ENCODE assay signal across 10 cellular contexts in the genomic region with DNA sequence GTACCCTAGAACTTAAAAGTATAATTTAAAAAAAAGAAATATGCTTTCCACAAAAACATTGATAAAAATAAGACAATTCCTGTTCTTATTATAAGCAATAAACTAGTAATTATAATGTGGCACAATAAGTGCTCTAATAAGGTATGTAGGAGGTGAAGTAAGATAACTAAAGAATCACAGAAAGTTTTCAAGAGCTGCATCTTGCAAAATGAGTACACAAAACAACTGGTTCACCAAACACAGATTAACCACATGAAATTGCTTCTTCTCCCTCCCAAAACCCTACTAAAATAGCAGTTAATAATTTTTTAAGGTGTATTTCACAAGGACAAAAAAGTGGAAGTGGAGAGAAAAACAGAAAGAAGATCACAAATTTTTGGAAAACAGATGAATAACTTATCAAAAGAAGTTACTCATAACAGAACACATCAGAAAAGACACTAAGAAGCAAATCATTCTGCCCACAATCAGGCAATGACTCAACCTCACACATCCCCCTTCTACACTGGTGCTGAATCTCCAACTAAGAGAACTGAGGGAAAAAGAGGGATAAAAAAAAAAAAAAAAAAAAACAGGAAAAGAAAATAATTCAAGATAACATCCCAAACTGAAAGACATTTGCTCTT.
DNase-seq lines count a peak whose midpoint lies in the region; ATAC-seq, FAIRE-seq and TF ChIP-seq lines count a peak whose summit lies in the region.
"Had no signal": no experiment of that assay in that cellular context is flagged by ENCODE, and none has a peak within 500 bp of the region (broad histone marks: within the 10 kb centered on the region; RNA-seq: fewer than 3 reads in every experiment).

No MANE protein-coding gene starts in this region.

- peak; percentile 79 for FAIRE-seq in RCC 7860 (lab: Jason Lieb, UNC)

- no peak overlapping the region for H3K4me3 ChIP-seq in tibial nerve

- ATAC-seq in GM18520 (IDR thresholded peaks at IDR 0.05; ENCODE audit: unreplicated experiment) (peak; percentile 68), HG02571 (IDR thresholded peaks at IDR 0.05; ENCODE audit: unreplicated experiment) (peak; percentile 70), memory B cell (ENCODE audit: low read depth) (no peak), HG02840 (IDR thresholded peaks at IDR 0.05; ENCODE audit: low FRiP score, unreplicated experiment) (no peak)

- DNase-seq in RCC 7860 (ENCODE audit: low spot score) (peak; percentile 26), memory B cell (ENCODE audit: low spot score in 2 of 2) (no peak), posterior vena cava (ENCODE audit: low spot score) (no peak), tibial nerve (ENCODE audit: low spot score in 2 of 2) (no peak)
- no peak for DNase-seq in stimulated activated CD4-positive, alpha-beta T cell treated with anti-CD3 and anti-CD28 coated beads, Interleukin-4, amount 100 ng/mL, for 1 hour
- DNase-seq: aorta had no signal

- no peaks in the 10 kb centered on the region for H3K27me3 Mint-ChIP-seq in memory B cell
- H3K27me3 Mint-ChIP-seq: IgD-negative memory B cell had no signal

- TF ChIP-seq EP300 in tibial nerve (IDR thresholded peaks at IDR 0.05), result no peak

- no peak for TF ChIP-seq POLR2A in tibial nerve (IDR thresholded peaks at IDR 0.05)

- H3K9me3 Mint-ChIP-seq in memory B cell, result no peaks in the 10 kb centered on the region
- H3K9me3 Mint-ChIP-seq: IgD-negative memory B cell had no signal

- no peaks in the 10 kb centered on the region for H3K9me3 ChIP-seq in tibial nerve

- H3K4me3 Mint-ChIP-seq in memory B cell, result no peak overlapping the region
- H3K4me3 Mint-ChIP-seq: IgD-negative memory B cell had no signal

- peaks cover 3% of the 10 kb centered on the region for H3K36me3 Mint-ChIP-seq in memory B cell
- H3K36me3 Mint-ChIP-seq: IgD-negative memory B cell had no signal

- peak overlapping the region; percentile 25 for H3K27ac Mint-ChIP-seq in memory B cell
- H3K27ac Mint-ChIP-seq: IgD-negative memory B cell had no signal

- H3K27ac ChIP-seq in tibial nerve, result no peak overlapping the region

- H3K36me3 ChIP-seq in tibial nerve, result no peaks in the 10 kb centered on the region

- peaks cover 11% of the 10 kb centered on the region for H3K4me1 Mint-ChIP-seq in memory B cell

- peaks cover 0 to 4% (median 0%) of the 10 kb centered on the region in 4 donors for H3K4me1 ChIP-seq in tibial nerve

- no peaks in the 10 kb centered on the region for H3K27me3 ChIP-seq in tibial nerve

- TF ChIP-seq CTCF in tibial nerve (IDR thresholded peaks at IDR 0.05), result no peak

- intact Hi-C loops in posterior vena cava (cut with DNase I), result no loop called here

Comparison
In these comparisons a context has a peak if more than half of its experiments do, and no peak if none do; other contexts are left out.
1. ATAC-seq: peak in GM18520 (single experiment) and HG02571 (single experiment); none in memory B cell (single experiment) and HG02840 (single experiment).